In the genomic region with DNA sequence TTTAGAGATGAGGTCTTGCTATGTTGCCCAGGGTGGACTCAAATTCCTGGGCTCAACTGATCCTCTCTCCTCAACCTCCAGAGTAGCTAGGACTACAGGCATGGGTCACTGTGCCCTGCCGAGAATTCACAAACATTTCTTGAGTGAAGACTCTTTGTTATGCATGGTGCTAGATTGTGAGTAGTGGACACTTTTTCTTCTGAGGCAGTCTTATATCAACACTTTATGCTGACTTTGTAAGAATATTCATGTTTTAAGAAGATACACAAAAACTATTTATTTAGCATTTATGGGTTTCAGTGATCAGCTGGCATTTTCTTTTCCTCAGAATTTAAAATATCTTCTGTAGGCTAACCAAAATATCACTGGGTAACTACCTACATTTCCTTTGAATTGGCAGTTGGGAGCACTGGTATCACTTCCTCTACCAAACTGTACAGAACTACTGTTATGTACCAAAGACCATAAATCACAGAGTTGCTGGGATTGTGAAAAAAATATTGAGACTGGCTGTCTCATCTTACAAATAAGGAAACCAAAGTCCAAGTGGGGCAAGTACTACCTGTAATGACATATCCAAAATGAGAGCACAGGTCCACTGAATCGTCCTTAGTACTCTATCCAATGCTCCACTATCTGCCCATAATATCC, we compare ENCODE assay signal across 10 cellular contexts. TPM values are rescaled to one million over a fixed set of nuclear protein-coding genes. Genes with fewer than 3 reads are reported as not detected.
DNase-seq lines count a peak whose midpoint lies in the region; ATAC-seq and TF ChIP-seq lines count a peak whose summit lies in the region.
"Had no signal": no experiment of that assay in that cellular context is flagged by ENCODE, and none has a peak within 500 bp of the region (broad histone marks: within the 10 kb centered on the region; RNA-seq: fewer than 3 reads in every experiment).

No MANE protein-coding gene starts in this region.

- DNase-seq in effector memory CD8-positive, alpha-beta T cell, result no peak
- DNase-seq in omental fat pad (ENCODE audit: low spot score), result no peak
- DNase-seq in NCI-H1436 treated with DMSO at 0.1 percent for 48 hours (lab: John Stamatoyannopoulos, UW), result no peak
- no peak for DNase-seq in stimulated activated CD8-positive, alpha-beta memory T cell treated with anti-CD3 and anti-CD28 coated beads, Interleukin-4, amount 100 ng/mL, for 48 hours
- DNase-seq in T-helper 1 cell, result no peak
- DNase-seq: activated CD4-positive, CD25-positive, alpha-beta regulatory T cell; NCI-H510A had no signal

- no peaks in the 10 kb centered on the region for H3K9me3 Mint-ChIP-seq in effector memory CD8-positive, alpha-beta T cell

- peak; percentile 61 for ATAC-seq in GM18508 (IDR thresholded peaks at IDR 0.05; ENCODE audit: insufficient read depth, unreplicated experiment)
- peak; percentile 71 for ATAC-seq in GM21717 (IDR thresholded peaks at IDR 0.05; ENCODE audit: unreplicated experiment)
- peak; percentile 77 for ATAC-seq in HG03469 (IDR thresholded peaks at IDR 0.05; ENCODE audit: unreplicated experiment)
- no peak for ATAC-seq in effector memory CD8-positive, alpha-beta T cell (replicated peaks)
- no peak for ATAC-seq in omental fat pad (ENCODE audit: low FRiP score)

- peaks cover 3% of the 10 kb centered on the region for H3K36me3 Mint-ChIP-seq in effector memory CD8-positive, alpha-beta T cell (ENCODE audit: insufficient read depth)

- no peak overlapping the region for H3K4me3 Mint-ChIP-seq in effector memory CD8-positive, alpha-beta T cell

- H3K27ac Mint-ChIP-seq in effector memory CD8-positive, alpha-beta T cell, result peak overlapping the region; percentile 29 to 47

- peaks cover 36 to 77% of the 10 kb centered on the region in 2 donors for H3K4me1 Mint-ChIP-seq in effector memory CD8-positive, alpha-beta T cell (ENCODE audit: low read depth in 2 of 2)

- no peaks in the 10 kb centered on the region for H3K27me3 Mint-ChIP-seq in effector memory CD8-positive, alpha-beta T cell

- TF ChIP-seq CTCF in omental fat pad (IDR thresholded peaks at IDR 0.05), result no peak

RNA-seq across cellular contexts. Expression of gene DOCK10, which starts 34.0 kb away (rescaled TPM):
- 10 to 100 TPM; 11.9 to 42.0 (median 17.9) TPM for total RNA-seq in omental fat pad

Comparison
In these comparisons a context has a peak if more than half of its experiments do, and no peak if none do; other contexts are left out.
1. ATAC-seq: peak in GM18508 (single experiment), GM21717 (single experiment) and HG03469 (single experiment); none in effector memory CD8-positive, alpha-beta T cell (single experiment) and omental fat pad (single experiment).